8 cellular contexts compared by ENCODE assay signal in genomic region chr10:48444861-48445841, GRCh38.
A peak's percentile ranks its signal among the peaks of the same experiment; 100 is the strongest.
DNase-seq lines count a peak whose midpoint lies in the region; ATAC-seq and TF ChIP-seq lines count a peak whose summit lies in the region.

No MANE protein-coding gene starts in this region.

- H3K9me3 Mint-ChIP-seq in HFFc6, result peaks cover 4% of the 10 kb centered on the region; the same call in 1 of the 2 replicates
- H3K9me3 Mint-ChIP-seq in endothelial cell (ENCODE audit: unreplicated experiment), result no peaks in the 10 kb centered on the region

- DNase-seq in D341Med (ENCODE audit: low spot score) (peak; percentile 86), HFFc6 (peak; percentile 23), SK-MEL-5 (ENCODE audit: low read depth, low spot score) (peak; percentile 21), left lobe of liver (ENCODE audit: low spot score) (peak; percentile 42), endothelial cell (ENCODE audit: low spot score) (no peak), HCEC 1CT (no peak), NCI-H1436 (lab: John Stamatoyannopoulos, UW) (no peak)
- DNase-seq in effector CD4-positive, alpha-beta T cell, result no peak

- H3K4me3 Mint-ChIP-seq in HFFc6, result no peak overlapping the region
- H3K4me3 Mint-ChIP-seq in endothelial cell (ENCODE audit: unreplicated experiment), result no peak overlapping the region

- H3K4me1 Mint-ChIP-seq in HFFc6 (ENCODE audit: low read depth) (peaks cover 59% of the 10 kb centered on the region), endothelial cell (ENCODE audit: unreplicated experiment) (peaks cover 11% of the 10 kb centered on the region)

- TF ChIP-seq CTCF in HFFc6 (IDR thresholded peaks at IDR 0.05) (peak; percentile 13; the same call in 1 of the 2 replicates), endothelial cell (IDR thresholded peaks at IDR 0.05; ENCODE audit: unreplicated experiment) (no peak)

- H3K27ac Mint-ChIP-seq in HFFc6 (peak overlapping the region; percentile 51), endothelial cell (ENCODE audit: unreplicated experiment) (no peak overlapping the region)

- no peak for ATAC-seq in left lobe of liver

- H3K36me3 Mint-ChIP-seq in HFFc6 (ENCODE audit: low read depth), result peaks cover 48% of the 10 kb centered on the region
- H3K36me3 Mint-ChIP-seq in endothelial cell (ENCODE audit: low read depth, unreplicated experiment), result peaks cover 6% of the 10 kb centered on the region

- in situ Hi-C loops in SK-MEL-5 (cut with HindIII; ENCODE audit: low pct_unique_long_range_greater_than_20kb, low sequenced_read_pairs), result no loop called here

- H3K27me3 Mint-ChIP-seq in HFFc6 (ENCODE audit: insufficient read depth) (peaks cover 32% of the 10 kb centered on the region), endothelial cell (ENCODE audit: unreplicated experiment) (peaks cover 6% of the 10 kb centered on the region)

Comparison
In these comparisons a context has a peak if more than half of its experiments do, and no peak if none do; other contexts are left out.
1. DNase-seq: peak in D341Med (single experiment), HFFc6 (single experiment), SK-MEL-5 (single experiment) and left lobe of liver (single experiment); none in endothelial cell (single experiment), effector CD4-positive, alpha-beta T cell (single experiment), HCEC 1CT (single experiment) and NCI-H1436 (single experiment).